Comparison of ENCODE assay signal across 20 cellular contexts in the genomic region with DNA sequence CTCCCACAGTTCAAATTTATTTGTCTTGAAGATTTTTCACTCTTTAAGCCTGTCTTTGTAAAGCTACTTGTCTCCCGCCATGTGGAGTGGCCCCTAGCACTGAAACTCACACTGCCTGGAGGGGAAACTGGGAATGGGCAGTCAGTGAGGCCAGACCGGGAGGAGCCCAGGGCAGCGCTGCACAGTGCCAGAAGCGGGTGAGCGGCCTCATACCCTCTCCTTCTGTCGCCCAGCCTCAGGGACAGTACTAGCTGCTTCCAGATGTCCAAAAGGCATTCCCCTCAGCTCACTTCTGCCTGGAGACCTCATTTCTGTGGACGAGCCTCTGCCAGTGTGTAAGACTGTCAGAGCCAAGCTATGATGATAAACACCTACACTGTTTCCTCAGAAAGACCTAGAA.
"Had no signal": no experiment of that assay in that cellular context is flagged by ENCODE, and none has a peak within 500 bp of the region (broad histone marks: within the 10 kb centered on the region; RNA-seq: fewer than 3 reads in every experiment).

No MANE protein-coding gene starts in this region.

- H3K4me1 ChIP-seq: breast epithelium had no signal

- H3K4me1 Mint-ChIP-seq: activated B cell treated with CpG ODN at 0.5 μM for 24 hours; activated CD4-positive, alpha-beta T cell treated with anti-CD3 and anti-CD28 coated beads for 36 hours; activated naive CD8-positive, alpha-beta T cell treated with anti-CD3 and anti-CD28 coated beads, Interleukin-2, amount 10 ng/mL, durations not matched to agents 7 days and 5 days had no signal

- H3K9me3 Mint-ChIP-seq: activated CD4-positive, alpha-beta memory T cell treated with anti-CD3 and anti-CD28 coated beads for 36 hours; activated naive CD8-positive, alpha-beta T cell treated with anti-CD3 and anti-CD28 coated beads, Interleukin-2, amount 10 ng/mL, durations not matched to agents 7 days and 5 days; natural killer cell treated with Interleukin-12 subunit alpha and Interleukin-12 subunit beta and Interleukin-15 and Interleukin-18, amount 100 ng/mL, for 72 hours; T-helper 1 cell treated with Interleukin-12 subunit alpha and Interleukin-12 subunit beta and Interleukin-4 antibody, amounts not matched to agents 30 μg/mL and 1 μg/mL, for 36 hours had no signal

- H3K27ac Mint-ChIP-seq: activated B cell treated with CpG ODN at 0.5 μM for 24 hours; activated CD4-positive, alpha-beta memory T cell treated with anti-CD3 and anti-CD28 coated beads for 36 hours; activated CD4-positive, alpha-beta T cell treated with anti-CD3 and anti-CD28 coated beads for 36 hours; activated naive CD4-positive, alpha-beta T cell treated with anti-CD3 and anti-CD28 coated beads for 36 hours; activated naive CD8-positive, alpha-beta T cell treated with anti-CD3 and anti-CD28 coated beads, Interleukin-2, amount 10 ng/mL, durations not matched to agents 7 days and 5 days; natural killer cell treated with Interleukin-12 subunit alpha and Interleukin-12 subunit beta and Interleukin-15 and Interleukin-18, amount 100 ng/mL, for 72 hours; T-helper 1 cell treated with Interleukin-12 subunit alpha and Interleukin-12 subunit beta and Interleukin-4 antibody, amounts not matched to agents 30 μg/mL and 1 μg/mL, for 36 hours had no signal

- H3K36me3 Mint-ChIP-seq: activated CD4-positive, alpha-beta memory T cell treated with anti-CD3 and anti-CD28 coated beads for 36 hours; activated naive CD8-positive, alpha-beta T cell treated with anti-CD3 and anti-CD28 coated beads, Interleukin-2, amount 10 ng/mL, durations not matched to agents 7 days and 5 days; natural killer cell treated with Interleukin-12 subunit alpha and Interleukin-12 subunit beta and Interleukin-15 and Interleukin-18, amount 100 ng/mL, for 72 hours had no signal

- H3K27ac ChIP-seq: breast epithelium, thoracic aorta had no signal

- H3K4me3 ChIP-seq: breast epithelium, thoracic aorta had no signal

- ATAC-seq: activated CD4-positive, alpha-beta T cell treated with anti-CD3 and anti-CD28 coated beads for 36 hours had no signal

- DNase-seq: activated B cell treated with CpG ODN at 0.5 μM for 24 hours; activated CD4-positive, alpha-beta memory T cell treated with anti-CD3 and anti-CD28 coated beads for 36 hours; activated CD4-positive, alpha-beta T cell treated with anti-CD3 and anti-CD28 coated beads for 36 hours; activated effector memory CD4-positive, alpha-beta T cell treated with Interleukin-2 at 50 U/mL for 16 hours; activated naive CD4-positive, alpha-beta T cell treated with anti-CD3 and anti-CD28 coated beads for 36 hours; activated naive CD8-positive, alpha-beta T cell treated with anti-CD3 and anti-CD28 coated beads, Interleukin-2, amount 10 ng/mL, durations not matched to agents 7 days and 5 days; activated T-cell treated with anti-CD3 and anti-CD28 coated beads, Interleukin-2, amount 50 U/mL, for 48 hours; amniotic stem cell; cerebellar nuclear complex; cortex of kidney; foreskin fibroblast; hypothalamus; nucleus accumbens; stimulated activated CD4-positive, alpha-beta T cell treated with anti-CD3 and anti-CD28 coated beads, Interleukin-4, amount 100 ng/mL, for 1 hour; stimulated activated naive CD4-positive, alpha-beta T cell; T1000 had no signal

- H3K27me3 ChIP-seq: breast epithelium had no signal

- H3K36me3 ChIP-seq: breast epithelium, thoracic aorta had no signal

- H3K4me3 Mint-ChIP-seq: activated B cell treated with CpG ODN at 0.5 μM for 24 hours; activated CD4-positive, alpha-beta memory T cell treated with anti-CD3 and anti-CD28 coated beads for 36 hours; activated CD4-positive, alpha-beta T cell treated with anti-CD3 and anti-CD28 coated beads for 36 hours; activated naive CD4-positive, alpha-beta T cell treated with anti-CD3 and anti-CD28 coated beads for 36 hours; activated naive CD8-positive, alpha-beta T cell treated with anti-CD3 and anti-CD28 coated beads, Interleukin-2, amount 10 ng/mL, durations not matched to agents 7 days and 5 days; natural killer cell treated with Interleukin-12 subunit alpha and Interleukin-12 subunit beta and Interleukin-15 and Interleukin-18, amount 100 ng/mL, for 72 hours; T-helper 1 cell treated with Interleukin-12 subunit alpha and Interleukin-12 subunit beta and Interleukin-4 antibody, amounts not matched to agents 30 μg/mL and 1 μg/mL, for 36 hours had no signal
